ENCODE assay signal across 1 cellular context in genomic region chr5:141694479-141694878, GRCh38.
TF ChIP-seq lines count a peak whose summit lies in the region.

No MANE protein-coding gene starts in this region.

TF ChIP-seq in H1, 55 proteins besides CTCF, POLR2A, EP300 and RAD21:
- TF ChIP-seq CBX8 (IDR thresholded peaks at IDR 0.05; ENCODE audit: borderline replicate concordance, low read depth, low read length) (no peak), TCF12 (IDR thresholded peaks at IDR 0.05; ENCODE audit: low read depth, low read length) (no peak), EGR1 (IDR thresholded peaks at IDR 0.05; ENCODE audit: borderline replicate concordance, low read depth, low read length) (no peak), KDM5A (IDR thresholded peaks at IDR 0.05; ENCODE audit: low read length) (no peak), MAX (IDR thresholded peaks at IDR 0.05) (no peak), SUZ12 (IDR thresholded peaks at IDR 0.05; ENCODE audit: low read length) (no peak), RXRA (IDR thresholded peaks at IDR 0.05; ENCODE audit: insufficient read depth, low read depth, low read length) (no peak), CHD7 (IDR thresholded peaks at IDR 0.05; ENCODE audit: insufficient replicate concordance, low read length) (no peak), YY1 (IDR thresholded peaks at IDR 0.05; ENCODE audit: low read depth, low read length) (no peak), RFX5 (IDR thresholded peaks at IDR 0.05; ENCODE audit: borderline replicate concordance, low read depth, low read length) (no peak), TBP (IDR thresholded peaks at IDR 0.05; ENCODE audit: low read depth, low read length) (no peak), SP1 (IDR thresholded peaks at IDR 0.05; ENCODE audit: low read depth, low read length) (no peak), EZH2 (IDR thresholded peaks at IDR 0.05; ENCODE audit: low read depth, low read length, severe bottlenecking) (no peak), JUND (IDR thresholded peaks at IDR 0.05; ENCODE audit: low read length) (no peak), NRF1 (IDR thresholded peaks at IDR 0.05; ENCODE audit: low read depth, low read length) (no peak), SIRT6 (IDR thresholded peaks at IDR 0.05; ENCODE audit: low read length) (no peak), SIX5 (IDR thresholded peaks at IDR 0.05; ENCODE audit: low read depth, low read length) (no peak), ATF2 (IDR thresholded peaks at IDR 0.05; ENCODE audit: low read length) (no peak), BCL11A (IDR thresholded peaks at IDR 0.05; ENCODE audit: low read depth in 2 of 2, low read length in 2 of 2) (no peak), USF2 (IDR thresholded peaks at IDR 0.05; ENCODE audit: low read length) (no peak)
